8 cellular contexts compared by ENCODE assay signal in genomic region chr2:9556121-9556869, GRCh38.
DNase-seq lines count a peak whose midpoint lies in the region; ATAC-seq and TF ChIP-seq lines count a peak whose summit lies in the region.

No MANE protein-coding gene starts in this region.

- no peak for TF ChIP-seq POLR2A in GM18505 (IDR thresholded peaks at IDR 0.05; ENCODE audit: borderline replicate concordance, extremely low read depth, insufficient read depth, insufficient read length)

- peak; percentile 28 for DNase-seq in HCEC 1CT
- peak; percentile 72 for DNase-seq in NAMALWA (ENCODE audit: low spot score)
- DNase-seq in amniotic epithelial cell (ENCODE audit: low read depth), result peak; percentile 45
- DNase-seq in inferior parietal cortex (ENCODE audit: extremely low spot score), result peak; percentile 42
- no peak for DNase-seq in stimulated activated naive CD8-positive, alpha-beta T cell treated with anti-CD3 and anti-CD28 coated beads, Interleukin-15, Interleukin-2, amounts not matched to agents 100 U/mL and 50 U/mL, for 24 hours
- DNase-seq in 8988T, result no peak
- DNase-seq in NCI-H2107 treated with DMSO at 0.1 percent for 48 hours (lab: John Stamatoyannopoulos, UW; ENCODE audit: unreplicated experiment), result no peak

- peak; percentile 23 for ATAC-seq in GM18505 (IDR thresholded peaks at IDR 0.05; ENCODE audit: unreplicated experiment)
- ATAC-seq in stimulated activated naive CD8-positive, alpha-beta T cell treated with anti-CD3 and anti-CD28 coated beads, Interleukin-15, Interleukin-2, amounts not matched to agents 100 U/mL and 50 U/mL, for 24 hours, result peak; percentile 2

Comparison
In these comparisons a context has a peak if more than half of its experiments do, and no peak if none do; other contexts are left out.
1. DNase-seq: peak in HCEC 1CT (single experiment), NAMALWA (single experiment), amniotic epithelial cell (single experiment) and inferior parietal cortex (single experiment); none in stimulated activated naive CD8-positive, alpha-beta T cell treated with anti-CD3 and anti-CD28 coated beads, Interleukin-15, Interleukin-2, amounts not matched to agents 100 U/mL and 50 U/mL, for 24 hours (single experiment), 8988T (single experiment) and NCI-H2107 treated with DMSO at 0.1 percent for 48 hours (single experiment).